In the genomic region with DNA sequence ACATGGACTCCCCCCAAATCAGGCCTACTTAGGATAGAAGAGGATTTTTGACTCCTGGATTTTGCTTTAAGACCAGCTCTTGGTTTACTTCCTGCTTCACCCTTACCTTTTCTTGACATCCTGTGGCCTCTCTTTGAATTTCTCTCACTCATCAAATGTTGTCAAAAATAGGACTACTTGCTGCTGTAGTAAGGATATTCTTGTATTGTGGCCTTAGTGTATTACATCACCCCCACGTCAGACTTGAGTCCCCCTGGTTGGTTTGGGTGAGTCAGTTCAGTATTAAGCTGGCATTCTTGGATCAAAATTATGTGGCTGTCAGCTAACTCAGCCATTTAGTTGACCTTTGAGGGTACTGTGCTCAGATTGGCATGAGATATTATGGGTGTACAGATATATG, we compare ENCODE assay signal across 1 cellular context.
TF ChIP-seq lines count a peak whose summit lies in the region.

No MANE protein-coding gene starts in this region.

TF ChIP-seq in GM23338, 12 proteins besides CTCF, POLR2A, EP300 and RAD21 (continued from another document):
- TF ChIP-seq, protein P1, sequence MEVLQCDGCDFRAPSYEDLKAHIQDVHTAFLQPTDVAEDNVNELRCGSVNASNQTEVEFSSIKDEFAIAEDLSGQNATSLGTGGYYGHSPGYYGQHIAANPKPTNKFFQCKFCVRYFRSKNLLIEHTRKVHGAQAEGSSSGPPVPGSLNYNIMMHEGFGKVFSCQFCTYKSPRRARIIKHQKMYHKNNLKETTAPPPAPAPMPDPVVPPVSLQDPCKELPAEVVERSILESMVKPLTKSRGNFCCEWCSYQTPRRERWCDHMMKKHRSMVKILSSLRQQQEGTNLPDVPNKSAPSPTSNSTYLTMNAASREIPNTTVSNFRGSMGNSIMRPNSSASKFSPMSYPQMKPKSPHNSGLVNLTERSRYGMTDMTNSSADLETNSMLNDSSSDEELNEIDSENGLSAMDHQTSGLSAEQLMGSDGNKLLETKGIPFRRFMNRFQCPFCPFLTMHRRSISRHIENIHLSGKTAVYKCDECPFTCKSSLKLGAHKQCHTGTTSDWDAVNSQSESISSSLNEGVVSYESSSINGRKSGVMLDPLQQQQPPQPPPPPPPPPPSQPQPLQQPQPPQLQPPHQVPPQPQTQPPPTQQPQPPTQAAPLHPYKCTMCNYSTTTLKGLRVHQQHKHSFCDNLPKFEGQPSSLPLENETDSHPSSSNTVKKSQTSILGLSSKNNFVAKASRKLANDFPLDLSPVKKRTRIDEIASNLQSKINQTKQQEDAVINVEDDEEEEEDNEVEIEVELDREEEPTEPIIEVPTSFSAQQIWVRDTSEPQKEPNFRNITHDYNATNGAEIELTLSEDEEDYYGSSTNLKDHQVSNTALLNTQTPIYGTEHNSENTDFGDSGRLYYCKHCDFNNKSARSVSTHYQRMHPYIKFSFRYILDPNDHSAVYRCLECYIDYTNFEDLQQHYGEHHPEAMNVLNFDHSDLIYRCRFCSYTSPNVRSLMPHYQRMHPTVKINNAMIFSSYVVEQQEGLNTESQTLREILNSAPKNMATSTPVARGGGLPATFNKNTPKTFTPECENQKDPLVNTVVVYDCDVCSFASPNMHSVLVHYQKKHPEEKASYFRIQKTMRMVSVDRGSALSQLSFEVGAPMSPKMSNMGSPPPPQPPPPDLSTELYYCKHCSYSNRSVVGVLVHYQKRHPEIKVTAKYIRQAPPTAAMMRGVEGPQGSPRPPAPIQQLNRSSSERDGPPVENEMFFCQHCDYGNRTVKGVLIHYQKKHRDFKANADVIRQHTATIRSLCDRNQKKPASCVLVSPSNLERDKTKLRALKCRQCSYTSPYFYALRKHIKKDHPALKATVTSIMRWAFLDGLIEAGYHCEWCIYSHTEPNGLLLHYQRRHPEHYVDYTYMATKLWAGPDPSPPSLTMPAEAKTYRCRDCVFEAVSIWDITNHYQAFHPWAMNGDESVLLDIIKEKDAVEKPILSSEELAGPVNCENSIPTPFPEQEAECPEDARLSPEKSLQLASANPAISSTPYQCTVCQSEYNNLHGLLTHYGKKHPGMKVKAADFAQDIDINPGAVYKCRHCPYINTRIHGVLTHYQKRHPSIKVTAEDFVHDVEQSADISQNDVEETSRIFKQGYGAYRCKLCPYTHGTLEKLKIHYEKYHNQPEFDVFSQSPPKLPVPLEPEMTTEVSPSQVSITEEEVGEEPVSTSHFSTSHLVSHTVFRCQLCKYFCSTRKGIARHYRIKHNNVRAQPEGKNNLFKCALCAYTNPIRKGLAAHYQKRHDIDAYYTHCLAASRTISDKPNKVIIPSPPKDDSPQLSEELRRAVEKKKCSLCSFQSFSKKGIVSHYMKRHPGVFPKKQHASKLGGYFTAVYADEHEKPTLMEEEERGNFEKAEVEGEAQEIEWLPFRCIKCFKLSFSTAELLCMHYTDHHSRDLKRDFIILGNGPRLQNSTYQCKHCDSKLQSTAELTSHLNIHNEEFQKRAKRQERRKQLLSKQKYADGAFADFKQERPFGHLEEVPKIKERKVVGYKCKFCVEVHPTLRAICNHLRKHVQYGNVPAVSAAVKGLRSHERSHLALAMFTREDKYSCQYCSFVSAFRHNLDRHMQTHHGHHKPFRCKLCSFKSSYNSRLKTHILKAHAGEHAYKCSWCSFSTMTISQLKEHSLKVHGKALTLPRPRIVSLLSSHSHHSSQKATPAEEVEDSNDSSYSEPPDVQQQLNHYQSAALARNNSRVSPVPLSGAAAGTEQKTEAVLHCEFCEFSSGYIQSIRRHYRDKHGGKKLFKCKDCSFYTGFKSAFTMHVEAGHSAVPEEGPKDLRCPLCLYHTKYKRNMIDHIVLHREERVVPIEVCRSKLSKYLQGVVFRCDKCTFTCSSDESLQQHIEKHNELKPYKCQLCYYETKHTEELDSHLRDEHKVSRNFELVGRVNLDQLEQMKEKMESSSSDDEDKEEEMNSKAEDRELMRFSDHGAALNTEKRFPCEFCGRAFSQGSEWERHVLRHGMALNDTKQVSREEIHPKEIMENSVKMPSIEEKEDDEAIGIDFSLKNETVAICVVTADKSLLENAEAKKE (CRISPR knock-in tag; IDR thresholded peaks at IDR 0.05), result no peak
- TF ChIP-seq POLR2AphosphoS5 (IDR thresholded peaks at IDR 0.05; ENCODE audit: low read depth), result no peak
- no peak for TF ChIP-seq EZH2phosphoT487 (IDR thresholded peaks at IDR 0.05; ENCODE audit: unreplicated experiment)
